8 cellular contexts compared by ENCODE assay signal in the genomic region with DNA sequence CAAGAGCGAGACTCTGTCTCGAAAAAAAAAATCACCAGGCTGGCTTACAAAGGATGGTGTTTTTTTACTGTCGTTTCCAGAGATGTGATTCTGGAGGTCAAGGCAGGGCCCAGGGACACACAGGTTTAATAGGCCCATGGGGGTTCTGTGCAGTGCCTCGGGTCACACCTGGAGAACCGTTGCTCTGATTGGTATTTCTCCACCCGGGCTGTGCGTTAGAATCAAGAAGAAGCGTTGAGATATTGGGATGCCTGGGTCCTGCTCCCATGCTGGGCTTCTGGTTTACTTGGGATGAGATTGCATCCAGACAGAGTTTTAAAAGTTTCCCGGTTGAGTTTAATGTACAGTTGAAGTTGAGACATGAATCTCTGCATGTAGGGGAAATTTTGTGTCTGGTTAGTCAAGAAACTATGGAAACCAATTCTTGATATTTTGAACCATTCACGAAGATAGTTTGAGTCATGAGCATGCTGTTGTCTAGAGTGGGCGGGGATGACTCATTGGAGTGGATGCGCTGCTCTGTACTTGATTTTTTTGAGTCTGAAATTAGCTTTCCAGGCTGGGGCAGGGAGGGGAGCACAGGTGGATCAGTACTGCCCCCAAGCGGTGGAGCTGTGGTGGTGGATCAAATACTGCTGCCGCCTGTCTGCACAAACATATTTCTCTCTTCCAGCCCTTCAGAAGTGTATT. TPM values are rescaled to one million over a fixed set of nuclear protein-coding genes. Genes with fewer than 3 reads are reported as not detected.
DNase-seq lines count a peak whose midpoint lies in the region; ATAC-seq and TF ChIP-seq lines count a peak whose summit lies in the region.

No MANE protein-coding gene starts in this region.

- H3K4me2 ChIP-seq in GM23248 (ENCODE audit: unreplicated experiment) = no peak overlapping the region

- H3K27ac ChIP-seq in GM23248 (peak overlapping the region; percentile 66), heart left ventricle (peak overlapping the region in 7 of 12 donors; percentile 11 to 74 (median 34)), coronary artery (peak overlapping the region in 1 of 2 donors; percentile 10)

- H3K4me1 ChIP-seq in GM23248 (ENCODE audit: insufficient read depth) (peaks cover 7% of the 10 kb centered on the region; the same call in 1 of the 2 replicates), heart left ventricle (peaks cover 0 to 18% (median 6%) of the 10 kb centered on the region in 12 donors)

- intact Hi-C loops in heart left ventricle (cut with DNase I) = loop anchor here (1.0 to 10.0 kb wide), 7 partner anchors 87 to 749 kb away; a partner anchor contains a TSS

- no peaks in the 10 kb centered on the region for H4K20me1 ChIP-seq in GM23248 (ENCODE audit: insufficient read depth)

- peak; percentile 38 to 86 (median 74) for ATAC-seq in heart left ventricle

- TF ChIP-seq POLR2A in heart left ventricle (IDR thresholded peaks at IDR 0.05) = no peak

- no peaks in the 10 kb centered on the region for H3K9me3 ChIP-seq in GM23248 (ENCODE audit: low read depth)
- H3K9me3 ChIP-seq in heart left ventricle = no peaks in the 10 kb centered on the region

- H3K4me3 ChIP-seq in GM23248 (no peak overlapping the region), heart left ventricle (no peak overlapping the region), coronary artery (no peak overlapping the region)

- H3K36me3 ChIP-seq in GM23248 (ENCODE audit: low read depth) = no peaks in the 10 kb centered on the region
- no peaks in the 10 kb centered on the region for H3K36me3 ChIP-seq in heart left ventricle

- no peaks in the 10 kb centered on the region for H3K9me2 ChIP-seq in GM23248 (ENCODE audit: insufficient read depth)

- H3K27me3 ChIP-seq in GM23248 (replicated peaks; ENCODE audit: insufficient read depth) (no peaks in the 10 kb centered on the region), heart left ventricle (no peaks in the 10 kb centered on the region)

- TF ChIP-seq CTCF in heart left ventricle (IDR thresholded peaks at IDR 0.05) (peak; percentile 58 to 83 (median 76)), coronary artery (IDR thresholded peaks at IDR 0.05) (no peak)

- H3F3A ChIP-seq in GM23248 (ENCODE audit: insufficient read depth) = no peaks in the 10 kb centered on the region

- no peaks in the 10 kb centered on the region for H3K79me2 ChIP-seq in GM23248 (ENCODE audit: insufficient read depth)

- no peaks in the 10 kb centered on the region for H3K36me3 Mint-ChIP-seq in activated naive CD4-positive, alpha-beta T cell treated with anti-CD3 and anti-CD28 coated beads, Interleukin-2, amount 50 U/mL, for 24 hours

- in situ Hi-C loops in GM23248 (cut with MboI) = loop anchor here (5.0 to 10.0 kb wide), 3 partner anchors 107 to 749 kb away; a partner anchor contains a TSS

- H3K27ac Mint-ChIP-seq in activated naive CD4-positive, alpha-beta T cell treated with anti-CD3 and anti-CD28 coated beads, Interleukin-2, amount 50 U/mL, for 24 hours = peak overlapping the region; percentile 9

- no peak overlapping the region for H2AFZ ChIP-seq in GM23248

- no peaks in the 10 kb centered on the region for H3K27me3 Mint-ChIP-seq in activated naive CD4-positive, alpha-beta T cell treated with anti-CD3 and anti-CD28 coated beads, Interleukin-2, amount 50 U/mL, for 24 hours

- H3K9ac ChIP-seq in GM23248 = peak overlapping the region; percentile 49

- H3K4me3 Mint-ChIP-seq in activated naive CD4-positive, alpha-beta T cell treated with anti-CD3 and anti-CD28 coated beads, Interleukin-2, amount 50 U/mL, for 24 hours = no peak overlapping the region

- WGBS in GM23248 (ENCODE audit: low coverage in 1 of 2, low lambda C conversion rate in 2 of 2, missing lambda C conversion rate in 2 of 2), 2 experiments = 39 to 42% methylated on average over 14 of the region's 14 CpGs
- 58 to 64% (median 62%) methylated on average over 14 of the region's 14 CpGs for WGBS in heart left ventricle, 4 donors

- no peaks in the 10 kb centered on the region for H3K9me3 Mint-ChIP-seq in activated naive CD4-positive, alpha-beta T cell treated with anti-CD3 and anti-CD28 coated beads, Interleukin-2, amount 50 U/mL, for 24 hours

- peaks cover 12% of the 10 kb centered on the region for H3K4me1 Mint-ChIP-seq in activated naive CD4-positive, alpha-beta T cell treated with anti-CD3 and anti-CD28 coated beads, Interleukin-2, amount 50 U/mL, for 24 hours

- DNase-seq in GDM1 (lab: John Stamatoyannopoulos, UW) (peak; percentile 50), GM23248 (peak; percentile 99), LHCN-M2 (ENCODE audit: low read depth) (peak; percentile 95), SK-N-DZ (ENCODE audit: low spot score) (peak; percentile 60), heart left ventricle (peak in 4 of 5 donors; percentile 64 to 80 (median 74)), renal cortical epithelial cell (ENCODE audit: low read depth) (peak; percentile 88), coronary artery (ENCODE audit: low spot score) (no peak)

RNA-seq across cellular contexts. Expression of gene GREB1, which starts 50.1 kb away (rescaled TPM):
- not detected in 2 replicates for total RNA-seq in GM23248 (2014; rRNA removed; shearing (Covaris generic))
- polyA plus RNA-seq in GM23248 (2016; fragmentation: Nextera tagmentation; extraction: Ambion mirVana) (0.05 TPM in 1 of 2 replicates, not detected in the other), heart left ventricle (1 to 10 TPM; 1.4 to 4.0 TPM)
- total RNA-seq in LHCN-M2 (2014; rRNA removed) (0.38 and 0.57 TPM in 2 replicates), heart left ventricle (10 to 100 TPM in 1 of 9 donors, 1 to 10 TPM in 8; 3.1 to 11.5 (median 5.7) TPM), renal cortical epithelial cell (0.25 TPM in 1 of 2 replicates, not detected in the other)
- 0.29 TPM for polyA plus RNA-seq in LHCN-M2 (2012)
- polyA plus RNA-seq in SK-N-DZ (2014; cell fraction: cytosol; rRNA removed) = 18.4 and 26.3 TPM in 2 replicates
- polyA plus RNA-seq in SK-N-DZ (2014; cell fraction: nucleus; rRNA removed) = 20.3 and 31.5 TPM in 2 replicates
